Comparison of ENCODE assay signal across 8 cellular contexts in genomic region chr4:56301181-56302076, GRCh38.
DNase-seq lines count a peak whose midpoint lies in the region; ATAC-seq, FAIRE-seq and TF ChIP-seq lines count a peak whose summit lies in the region.

No MANE protein-coding gene starts in this region.

- BruUV-seq in HepG2 (replicated peaks; lab: Mats Ljungman, UMichigan): no TSS peak

- peak; percentile 94 for TF ChIP-seq CTCF in HepG2 (CRISPR knock-in tag; IDR thresholded peaks at IDR 0.05)

- peak overlapping the region; percentile 24 for H2AFZ ChIP-seq in HepG2 (ENCODE audit: low read length)

- H3K4me3 ChIP-seq in HepG2 (replicated peaks in 1 of 3; ENCODE audit: insufficient read depth in 1 of 3, low read depth in 2 of 3, low read length in 3 of 3): no peak overlapping the region

- DNase-seq in C1 segment of cervical spinal cord (lab: John Stamatoyannopoulos, UW) (peak in 11 of 14 donors; percentile 4 to 56 (median 42)), NCI-H345 treated with DMSO at 0.1 percent for 48 hours (lab: John Stamatoyannopoulos, UW; ENCODE audit: unreplicated experiment) (peak; percentile 46), cerebellum (ENCODE audit: low spot score) (peak; percentile 47), HepG2 (ENCODE audit: low spot score) (peak; percentile 67)
- peak; percentile 56 for DNase-seq in activated CD4-positive, CD25-positive, alpha-beta regulatory T cell treated with anti-CD3 and anti-CD28 coated beads, Interleukin-2, amount 50 U/mL, for 72 hours
- DNase-seq in stimulated activated CD4-positive, alpha-beta T cell treated with anti-CD3 and anti-CD28 coated beads, TNF-alpha, amount 100 ng/mL, for 1 hour (ENCODE audit: low read depth in 3 of 3, low spot score in 1 of 3): peak in 2 of 3 donors; percentile 22 to 26

- no peak overlapping the region for H3K9ac ChIP-seq in HepG2 (ENCODE audit: insufficient read depth, low read depth, low read length)

- in situ Hi-C loops in HepG2 (cut with HindIII; ENCODE audit: extremely low pct_ligation_motif_present, low pct_unique_long_range_greater_than_20kb): loop anchor here (5.0 kb wide), 1 partner anchor 354 kb away; the partner anchor contains the start of gene CEP135

- no peaks in the 10 kb centered on the region for H3K36me3 ChIP-seq in HepG2 (replicated peaks in 1 of 2; ENCODE audit: control insufficient read depth in 1 of 2, insufficient read depth in 2 of 2, low read length in 2 of 2)

- WGBS in HepG2 (ENCODE audit: low lambda C conversion rate): 39% methylated on average over 10 of the region's 10 CpGs

- CTCF ChIA-PET in HepG2 (lab: Yijun Ruan, JAX; ENCODE audit: low intra/inter-chr PET ratio, low total read pairs): interaction anchor here (0.9 to 3.6 kb wide), 3 partner anchors 172 to 353 kb away, joined by 4 to 34 read pairs (median 5); partner anchors contain the start of gene CEP135

- H3K27me3 ChIP-seq in HepG2 (ENCODE audit: control insufficient read depth in 1 of 2, insufficient read depth in 2 of 2, low read length in 2 of 2): no peaks in the 10 kb centered on the region

- H3K4me1 ChIP-seq in HepG2 (ENCODE audit: insufficient read depth, low read length): peaks cover 28% of the 10 kb centered on the region

- ATAC-seq in GM19043 (IDR thresholded peaks at IDR 0.05; ENCODE audit: low read depth, unreplicated experiment) (peak; percentile 98), HG03342 (IDR thresholded peaks at IDR 0.05; ENCODE audit: unreplicated experiment) (peak; percentile 85), HepG2 (peak; percentile 97)

- H4K20me1 ChIP-seq in HepG2 (ENCODE audit: insufficient read depth, low read length): no peaks in the 10 kb centered on the region

- intact Hi-C loops in HepG2 (cut with micrococcal nuclease; ENCODE audit: unreplicated experiment): loop anchor here (1.0 to 5.0 kb wide), 4 partner anchors 59 to 353 kb away; partner anchors contain the start of gene CEP135

- TF ChIP-seq EP300 in HepG2 (IDR thresholded peaks at IDR 0.05; ENCODE audit: low read depth in 2 of 2, low read length in 2 of 2) (no peak), HepG2 (CRISPR knock-in tag; IDR thresholded peaks at IDR 0.05; ENCODE audit: borderline replicate concordance) (no peak)

- TF ChIP-seq RAD21 in HepG2 (CRISPR knock-in tag; IDR thresholded peaks at IDR 0.05): peak; percentile 90

- POLR2A ChIA-PET in HepG2 (lab: Yijun Ruan, JAX): no interaction called here

- no peaks in the 10 kb centered on the region for H3K79me2 ChIP-seq in HepG2 (ENCODE audit: insufficient read depth, low read length)

- H3K4me2 ChIP-seq in HepG2 (ENCODE audit: low read depth, low read length): peak overlapping the region; percentile 9; the same call in 1 of the 2 replicates

- TF ChIP-seq POLR2A in HepG2 (IDR thresholded peaks at IDR 0.05; ENCODE audit: insufficient read depth in 1 of 2, low read depth in 2 of 2, low read length in 2 of 2): no peak

- no peaks in the 10 kb centered on the region for H3K9me3 ChIP-seq in HepG2 (ENCODE audit: low read length)

- H3K27ac ChIP-seq in HepG2 (ENCODE audit: extremely low read length, insufficient read depth, low read length): no peak overlapping the region

- peak; percentile 87 for FAIRE-seq in HepG2 (lab: Jason Lieb, UNC)

TF ChIP-seq in HepG2, 621 proteins besides CTCF, POLR2A, EP300 and RAD21 (continues in another document):
- TF ChIP-seq POGZ (CRISPR knock-in tag; IDR thresholded peaks at IDR 0.05) (no peak), SNRNP70 (IDR thresholded peaks at IDR 0.05; ENCODE audit: low read depth, low read length) (no peak), ZNF143 (CRISPR knock-in tag; IDR thresholded peaks at IDR 0.05) (no peak), FOXP1 (IDR thresholded peaks at IDR 0.05) (no peak), FOXP1 (CRISPR knock-in tag; IDR thresholded peaks at IDR 0.05) (no peak), KDM2A (CRISPR knock-in tag; IDR thresholded peaks at IDR 0.05; ENCODE audit: borderline replicate concordance, low read depth) (0 out of 2 replicates have a peak, but pooled peaks have one; percentile 27), ZNF775 (CRISPR knock-in tag; IDR thresholded peaks at IDR 0.05; ENCODE audit: borderline replicate concordance) (no peak), ZMAT3 (CRISPR knock-in tag; conservative IDR thresholded peaks at IDR 0.05) (no peak), SALL1 (CRISPR knock-in tag; IDR thresholded peaks at IDR 0.05) (peak; percentile 11; the same call in 1 of the 2 replicates), FOXA3 (CRISPR knock-in tag; IDR thresholded peaks at IDR 0.05) (no peak), BORCS8-MEF2B (CRISPR knock-in tag; IDR thresholded peaks at IDR 0.05) (no peak), BCL6 (CRISPR knock-in tag; IDR thresholded peaks at IDR 0.05) (peak; percentile 57; the same call in 1 of the 2 replicates), ZNF660 (CRISPR knock-in tag; IDR thresholded peaks at IDR 0.05; ENCODE audit: borderline replicate concordance, low read depth) (no peak), TCF7 (IDR thresholded peaks at IDR 0.05; ENCODE audit: low read depth) (no peak), RERE (CRISPR knock-in tag; IDR thresholded peaks at IDR 0.05; ENCODE audit: low read depth) (no peak)
